18 cellular contexts compared by ENCODE assay signal in the genomic region with DNA sequence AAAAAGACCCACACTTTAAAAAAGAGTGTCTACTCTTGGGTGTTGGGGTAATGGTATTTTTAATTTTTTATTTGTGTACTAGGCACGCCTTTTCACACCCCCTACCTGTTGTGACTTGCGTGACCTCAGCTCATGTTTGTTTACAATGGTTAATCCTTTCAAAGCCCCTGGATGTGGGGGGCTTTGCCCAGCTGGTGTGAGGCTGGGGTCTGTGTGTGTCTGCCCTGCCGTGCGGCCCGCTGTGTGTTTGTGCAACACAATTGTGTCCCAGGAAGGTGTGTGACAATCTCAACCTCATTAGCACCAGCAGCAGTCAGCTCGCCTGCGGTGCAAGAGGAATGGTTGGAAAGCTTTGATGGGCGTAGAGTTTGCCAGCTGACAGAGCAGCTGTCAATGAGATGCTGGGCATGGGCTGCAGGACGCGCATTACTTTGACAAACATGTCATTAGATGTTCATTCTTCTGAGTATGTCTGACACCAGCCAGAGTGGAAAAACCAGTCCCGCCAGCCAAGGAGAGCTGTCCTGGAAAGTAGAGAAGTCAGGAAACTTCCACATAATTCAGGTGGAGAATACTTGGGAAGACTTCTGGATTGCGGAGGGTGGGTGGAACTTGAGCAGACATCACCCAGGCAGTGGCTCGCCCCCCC. TPM values are rescaled to one million over a fixed set of nuclear protein-coding genes. Genes with fewer than 3 reads are reported as not detected.
A peak's percentile ranks its signal among the peaks of the same experiment; 100 is the strongest.
DNase-seq lines count a peak whose midpoint lies in the region; ATAC-seq and TF ChIP-seq lines count a peak whose summit lies in the region.
"Had no signal": no experiment of that assay in that cellular context is flagged by ENCODE, and none has a peak within 500 bp of the region (broad histone marks: within the 10 kb centered on the region; RNA-seq: fewer than 3 reads in every experiment).

No MANE protein-coding gene starts in this region.

- H3K9me3 Mint-ChIP-seq in glutamatergic neuron (ENCODE audit: unreplicated experiment) = no peaks in the 10 kb centered on the region
- H3K9me3 Mint-ChIP-seq: activated T-helper 17 cell treated with anti-CD3 and anti-CD28 coated beads, Interleukin-2, amount 50 U/mL, for 72 hours had no signal

- H3K27ac ChIP-seq in PC-3 (ENCODE audit: low read length) = no peak overlapping the region
- no peak overlapping the region for H3K27ac ChIP-seq in foreskin keratinocyte
- H3K27ac ChIP-seq in thyroid gland = no peak overlapping the region
- H3K27ac ChIP-seq in gastroesophageal sphincter = no peak overlapping the region
- H3K27ac ChIP-seq: 22Rv1, tibial nerve had no signal

- POLR2A ChIA-PET in PC-3 (lab: Charles Lee; ENCODE audit: unreplicated experiment) = no interaction called here

- peaks cover 12% of the 10 kb centered on the region for H3K4me1 Mint-ChIP-seq in glutamatergic neuron (ENCODE audit: low read depth, unreplicated experiment)
- H3K4me1 Mint-ChIP-seq: activated T-helper 17 cell treated with anti-CD3 and anti-CD28 coated beads, Interleukin-2, amount 50 U/mL, for 72 hours had no signal

- no peaks in the 10 kb centered on the region for H3K36me3 Mint-ChIP-seq in glutamatergic neuron (ENCODE audit: unreplicated experiment)

- H3K36me3 ChIP-seq in PC-3 (ENCODE audit: low read depth, low read length) (no peaks in the 10 kb centered on the region; the same call in none of the 2 replicates), thyroid gland (no peaks in the 10 kb centered on the region), gastroesophageal sphincter (peaks cover 0 to 48% of the 10 kb centered on the region in 2 donors)

- TF ChIP-seq EP300 in gastroesophageal sphincter (IDR thresholded peaks at IDR 0.05) = no peak

- H3K4me2 ChIP-seq in PC-3 (ENCODE audit: low read length) = peak overlapping the region; percentile 46; the same call in 1 of the 2 replicates

- no peaks in the 10 kb centered on the region for H4K20me1 ChIP-seq in PC-3 (ENCODE audit: low read length)

- H3K9ac ChIP-seq in PC-3 (ENCODE audit: low read length) = no peak overlapping the region

- DNase-seq in DMS153 (lab: John Stamatoyannopoulos, UW) (peak; percentile 16), DMS153 treated with DMSO at 0.1 percent for 48 hours (lab: John Stamatoyannopoulos, UW; ENCODE audit: unreplicated experiment) (no peak), PC-3 (peak; percentile 77), foreskin keratinocyte (peak in 1 of 2 donors; percentile 34), thyroid gland (peak; percentile 43 to 68), glutamatergic neuron (no peak)
- DNase-seq in activated effector memory CD4-positive, alpha-beta T cell treated with anti-CD3 and anti-CD28 coated beads, Interleukin-2, amount 50 U/mL, for 16 hours = no peak
- DNase-seq: C1 segment of cervical spinal cord; midbrain; NCI-H2227 treated with DMSO at 0.1 percent for 48 hours; occipital lobe; stimulated activated CD4-positive, alpha-beta T cell treated with anti-CD3 and anti-CD28 coated beads, Interleukin-4, amount 100 ng/mL, for 24 hours had no signal

- H3K9me3 ChIP-seq in PC-3 (ENCODE audit: low read length) (no peaks in the 10 kb centered on the region), thyroid gland (no peaks in the 10 kb centered on the region), gastroesophageal sphincter (no peaks in the 10 kb centered on the region)
- H3K9me3 ChIP-seq: HAP-1, tibial nerve had no signal

- no peaks in the 10 kb centered on the region for H3K9me2 ChIP-seq in PC-3 (replicated peaks; ENCODE audit: low read length)

- TF ChIP-seq CTCF in PC-3 (conservative IDR thresholded peaks at IDR 0.05; ENCODE audit: low read depth, low read length) = no peak
- TF ChIP-seq CTCF in foreskin keratinocyte (conservative IDR thresholded peaks at IDR 0.05) = no peak
- TF ChIP-seq CTCF in thyroid gland (IDR thresholded peaks at IDR 0.05) = no peak
- TF ChIP-seq CTCF in glutamatergic neuron (IDR thresholded peaks at IDR 0.05; ENCODE audit: partially characterized antibody, unreplicated experiment) = no peak
- no peak for TF ChIP-seq CTCF in gastroesophageal sphincter (IDR thresholded peaks at IDR 0.05)

- 62 to 73% methylated on average over 13 of the region's 13 CpGs for WGBS in thyroid gland, 2 donors
- 80 to 93% methylated on average over 2 to 4 of the region's 13 CpGs for WGBS in gastroesophageal sphincter (ENCODE audit: low coverage in 1 of 2), 2 donors

- H3K27me3 ChIP-seq in PC-3 (ENCODE audit: low read length) = no peaks in the 10 kb centered on the region
- H3K27me3 ChIP-seq in foreskin keratinocyte = no peaks in the 10 kb centered on the region
- H3K27me3 ChIP-seq in thyroid gland = no peaks in the 10 kb centered on the region
- no peaks in the 10 kb centered on the region for H3K27me3 ChIP-seq in gastroesophageal sphincter
- H3K27me3 ChIP-seq: tibial nerve had no signal

- intact Hi-C loops in PC-3 (cut with micrococcal nuclease) (no loop called here), thyroid gland (cut with DNase I) (no loop called here)

- CTCF ChIA-PET in PC-3 (lab: Charles Lee) = no interaction called here

- ATAC-seq in PC-3 (peak; percentile 58; the same call in 1 of the 2 replicates), foreskin keratinocyte (peak; percentile 53), gastroesophageal sphincter (no peak)
- ATAC-seq: activated T-helper 17 cell treated with anti-CD3 and anti-CD28 coated beads, Interleukin-2, amount 50 U/mL, for 72 hours had no signal

- no peak overlapping the region for H3K4me3 Mint-ChIP-seq in glutamatergic neuron (ENCODE audit: unreplicated experiment)
- H3K4me3 Mint-ChIP-seq: activated T-helper 17 cell treated with anti-CD3 and anti-CD28 coated beads, Interleukin-2, amount 50 U/mL, for 72 hours had no signal

- no peak overlapping the region for H2AFZ ChIP-seq in PC-3 (ENCODE audit: low read length)

- BruUV-seq in PC-3 (replicated peaks; lab: Mats Ljungman, UMichigan) = no TSS peak

- no peak overlapping the region for H3K27ac Mint-ChIP-seq in glutamatergic neuron (ENCODE audit: unreplicated experiment)
- H3K27ac Mint-ChIP-seq: activated T-helper 17 cell treated with anti-CD3 and anti-CD28 coated beads, Interleukin-2, amount 50 U/mL, for 72 hours had no signal

- no peaks in the 10 kb centered on the region for H3F3A ChIP-seq in PC-3 (ENCODE audit: low read length, unreplicated experiment)

- H3K27me3 Mint-ChIP-seq in glutamatergic neuron (ENCODE audit: unreplicated experiment) = no peaks in the 10 kb centered on the region

- no peaks in the 10 kb centered on the region for H3K79me2 ChIP-seq in PC-3 (ENCODE audit: low read length)

- peaks cover 19% of the 10 kb centered on the region for H3K4me1 ChIP-seq in PC-3 (ENCODE audit: insufficient read depth, low read length)
- peaks cover 20% of the 10 kb centered on the region for H3K4me1 ChIP-seq in foreskin keratinocyte
- H3K4me1 ChIP-seq in thyroid gland = peaks cover 12 to 19% of the 10 kb centered on the region in 2 donors
- no peaks in the 10 kb centered on the region for H3K4me1 ChIP-seq in gastroesophageal sphincter
- H3K4me1 ChIP-seq: HAP-1, tibial nerve had no signal

- no peak overlapping the region for H3K4me3 ChIP-seq in PC-3 (ENCODE audit: low read length)
- no peak overlapping the region for H3K4me3 ChIP-seq in thyroid gland (replicated peaks in 1 of 3)
- H3K4me3 ChIP-seq in gastroesophageal sphincter = no peak overlapping the region
- H3K4me3 ChIP-seq: HAP-1, tibial nerve had no signal

- no peak for TF ChIP-seq POLR2A in thyroid gland (IDR thresholded peaks at IDR 0.05)
- no peak for TF ChIP-seq POLR2A in gastroesophageal sphincter (IDR thresholded peaks at IDR 0.05)

RNA-seq across cellular contexts. Expression of gene LRRK1, which starts 9.6 kb away (rescaled TPM):
- total RNA-seq in PC-3 (2014; rRNA removed) (7.0 and 11.4 TPM in 2 replicates), foreskin keratinocyte (13.5 and 13.7 TPM in 2 replicates), thyroid gland (10 to 100 TPM in 1 of 4 donors, 1 to 10 TPM in 3; 7.1 to 29.3 (median 8.5) TPM), glutamatergic neuron (ENCODE audit: unreplicated experiment) (1.5 TPM), gastroesophageal sphincter (10 to 100 TPM; 12.1 to 23.8 (median 15.2) TPM)
- polyA plus RNA-seq in foreskin keratinocyte = 6.8 and 6.9 TPM in 2 replicates
- total RNA-seq: G401 had no signal

RNA-seq across cellular contexts. Expression of gene ALDH1A3, which starts 49.1 kb away (rescaled TPM):
- total RNA-seq in PC-3 (2014; rRNA removed) (5,398 and 6,043 TPM in 2 replicates), foreskin keratinocyte (134 and 232 TPM in 2 replicates), thyroid gland (10 to 100 TPM in 1 of 4 donors, 1 to 10 TPM in 3; 7.1 to 17.9 (median 8.5) TPM), glutamatergic neuron (ENCODE audit: unreplicated experiment) (2.8 TPM), gastroesophageal sphincter (100 to 1,000 TPM in 1 of 4 donors, 10 to 100 TPM in 3; 23.0 to 148 (median 93.4) TPM)
- polyA plus RNA-seq in foreskin keratinocyte = 62.7 and 92.3 TPM in 2 replicates
- total RNA-seq: activated T-helper 17 cell treated with anti-CD3 and anti-CD28 coated beads, Interleukin-2, amount 50 U/mL, for 72 hours; G401 had no signal

Comparison
In these comparisons a context has a peak if more than half of its experiments do, and no peak if none do; other contexts are left out.
1. DNase-seq: peak in DMS153 (single experiment), PC-3 (single experiment) and thyroid gland (2 of 2); none in DMS153 treated with DMSO at 0.1 percent for 48 hours (single experiment), glutamatergic neuron (single experiment) and activated effector memory CD4-positive, alpha-beta T cell treated with anti-CD3 and anti-CD28 coated beads, Interleukin-2, amount 50 U/mL, for 16 hours (single experiment).
2. RNA of gene ALDH1A3, which starts 49.1 kb away (total RNA-seq): 5,398 to 6,043 TPM in PC-3; 134 to 232 TPM in foreskin keratinocyte, 23.0 to 148 TPM in gastroesophageal sphincter, 7.1 to 17.9 TPM in thyroid gland and 2.8 TPM in glutamatergic neuron (single experiment); every median in the first group is over 10 times any median in the second.